ENCODE assay signal across 15 cellular contexts in genomic region chr4:42515156-42515884, GRCh38.
DNase-seq lines count a peak whose midpoint lies in the region; ATAC-seq, FAIRE-seq and TF ChIP-seq lines count a peak whose summit lies in the region.
"Had no signal": no experiment of that assay in that cellular context is flagged by ENCODE, and none has a peak within 500 bp of the region (broad histone marks: within the 10 kb centered on the region; RNA-seq: fewer than 3 reads in every experiment).

No MANE protein-coding gene starts in this region.

- H3K23me2 ChIP-seq in H1 (ENCODE audit: low read depth, low read length) = no peaks in the 10 kb centered on the region

- no peaks in the 10 kb centered on the region for H4K20me1 ChIP-seq in H1 (replicated peaks in 1 of 2; ENCODE audit: control insufficient read depth in 1 of 2, insufficient read depth in 2 of 2, low read length in 2 of 2)

- TF ChIP-seq POLR2A in GM18505 (IDR thresholded peaks at IDR 0.05; ENCODE audit: borderline replicate concordance, extremely low read depth, insufficient read depth, insufficient read length) (no peak), H1 (IDR thresholded peaks at IDR 0.05; ENCODE audit: control extremely low read depth in 1 of 2, low read depth in 2 of 2, low read length in 2 of 2) (no peak), thyroid gland (IDR thresholded peaks at IDR 0.05) (no peak)

- H4K91ac ChIP-seq in H1 (replicated peaks; ENCODE audit: insufficient read length, low read length) = no peak overlapping the region

- no peak overlapping the region for H2BK120ac ChIP-seq in H1 (replicated peaks; ENCODE audit: low read depth, low read length)

- H3K9me3 ChIP-seq in H1 (ENCODE audit: insufficient read depth in 2 of 2, low read depth in 1 of 2, low read length in 1 of 2) = no peaks in the 10 kb centered on the region
- no peaks in the 10 kb centered on the region for H3K9me3 ChIP-seq in small intestine (ENCODE audit: control insufficient read depth, low read depth)
- H3K9me3 ChIP-seq in thyroid gland = no peaks in the 10 kb centered on the region
- H3K9me3 ChIP-seq: Peyer's patch, transverse colon had no signal

- H2BK15ac ChIP-seq in H1 (ENCODE audit: low read length) = no peak overlapping the region

- peak; percentile 55 for ATAC-seq in GM18505 (IDR thresholded peaks at IDR 0.05; ENCODE audit: unreplicated experiment)
- ATAC-seq: T-cell had no signal

- no peak overlapping the region for H3K23ac ChIP-seq in H1 (ENCODE audit: insufficient read length)

- no peak for TF ChIP-seq CTCF in H1 (IDR thresholded peaks at IDR 0.05; ENCODE audit: control extremely low read depth in 1 of 3, insufficient read depth in 1 of 3, low read depth in 1 of 3, low read length in 3 of 3)
- no peak for TF ChIP-seq CTCF in thyroid gland (IDR thresholded peaks at IDR 0.05)

- peak; percentile 2 for DNase-seq in AG08395 (ENCODE audit: low spot score)
- peak; percentile 4 for DNase-seq in Jurkat, Clone E6-1 (ENCODE audit: low read depth, low spot score)
- DNase-seq in H1 (ENCODE audit: low read depth in 1 of 2, low spot score in 2 of 2) = no peak
- DNase-seq in NCI-H1694 treated with DMSO at 0.1 percent for 48 hours (lab: John Stamatoyannopoulos, UW) = no peak
- no peak for DNase-seq in small intestine
- no peak for DNase-seq in posterior cingulate gyrus
- no peak for DNase-seq in thyroid gland
- DNase-seq: activated naive CD4-positive, alpha-beta T cell treated with anti-CD3 and anti-CD28 coated beads for 36 hours; NCI-H226; Peyer's patch; T-cell; transverse colon had no signal

- H3K36me3 ChIP-seq in H1 (ENCODE audit: control insufficient read depth in 2 of 4, insufficient read depth in 4 of 4, low read length in 3 of 4) = no peaks in the 10 kb centered on the region
- H3K36me3 ChIP-seq in small intestine (ENCODE audit: control insufficient read depth in 2 of 2, insufficient read depth in 2 of 2, low read length in 2 of 2) = peaks cover 0 to 1% of the 10 kb centered on the region in 2 donors
- H3K36me3 ChIP-seq in thyroid gland = peaks cover 0 to 9% of the 10 kb centered on the region in 2 donors

- H3K56ac ChIP-seq in H1 (replicated peaks; ENCODE audit: insufficient read length, low read depth, low read length) = no peak overlapping the region

- no peak overlapping the region for H2AK5ac ChIP-seq in H1 (ENCODE audit: low read depth, low read length)

- intact Hi-C loops in posterior cingulate gyrus (cut with DNase I) = no loop called here
- intact Hi-C loops in thyroid gland (cut with DNase I) = no loop called here

- no peak overlapping the region for H2AFZ ChIP-seq in H1 (ENCODE audit: low read length)

- POLR2A ChIA-PET in H1 (lab: Charles Lee; ENCODE audit: partially characterized antibody) = no interaction called here

- no peaks in the 10 kb centered on the region for H3K79me2 ChIP-seq in H1 (ENCODE audit: control insufficient read depth in 1 of 2, insufficient read depth in 2 of 2, low read length in 2 of 2)

- H3K4me2 ChIP-seq in H1 (ENCODE audit: insufficient read depth in 1 of 2, low read depth in 2 of 2, low read length in 2 of 2) = no peak overlapping the region

- H3K27ac ChIP-seq in H1 (ENCODE audit: low read depth, low read length) = no peak overlapping the region
- H3K27ac ChIP-seq in small intestine (ENCODE audit: low read depth in 1 of 2, low read length in 1 of 2) = no peak overlapping the region
- H3K27ac ChIP-seq in thyroid gland = no peak overlapping the region
- H3K27ac ChIP-seq: epithelial cell of prostate, Peyer's patch, transverse colon had no signal

- no peak overlapping the region for H2BK12ac ChIP-seq in H1 (ENCODE audit: low read depth, low read length)

- no peak overlapping the region for H4K5ac ChIP-seq in H1 (ENCODE audit: insufficient read length, low read depth, low read length)

- CTCF ChIA-PET in H1 (lab: Charles Lee; ENCODE audit: partially characterized antibody) = interaction anchor here (1.0 to 10.2 kb wide), 4 partner anchors 114 to 329 kb away, joined by 3 to 150 read pairs (median 69); partner anchors contain the start of gene SHISA3

- H3K27me3 ChIP-seq in H1 (replicated peaks in 1 of 4; ENCODE audit: control insufficient read depth in 3 of 4, extremely low read depth in 1 of 4, insufficient read depth in 3 of 4, low read length in 3 of 4) = peaks cover 0 to 6% (median under 1%) of the 10 kb centered on the region in 4 experiments; a peak in 4 of 7 replicates
- H3K27me3 ChIP-seq in small intestine (ENCODE audit: control insufficient read depth in 2 of 2, insufficient read depth in 2 of 2, low read length in 2 of 2) = no peaks in the 10 kb centered on the region
- no peaks in the 10 kb centered on the region for H3K27me3 ChIP-seq in thyroid gland
- H3K27me3 ChIP-seq: Peyer's patch, transverse colon had no signal

- FAIRE-seq in H1 (lab: Jason Lieb, UNC) = peak; percentile 93
- no peak for FAIRE-seq in small intestine (lab: Jason Lieb, UNC)
- FAIRE-seq: A204.1 had no signal

- TF ChIP-seq RAD21 in H1 (IDR thresholded peaks at IDR 0.05 in 1 of 2, conservative IDR thresholded peaks at IDR 0.05 in 1 of 2; ENCODE audit: low read depth in 2 of 2, low read length in 2 of 2) = peak in 1 of 2 experiments; percentile 35; a peak in 2 of 4 replicates

- no peak overlapping the region for H3K4ac ChIP-seq in H1 (replicated peaks; ENCODE audit: insufficient read length, low read depth, low read length)

- 41% methylated on average over 5 of the region's 5 CpGs; no CpG with 5 or more reads in 1 of the 2 experiments for WGBS in H1 (ENCODE audit: extremely low coverage in 1 of 2, insufficient coverage in 1 of 2, insufficient read length in 1 of 2, insufficient replicate concordance in 2 of 2, low coverage in 1 of 2, low lambda C conversion rate in 2 of 2, missing lambda C conversion rate in 1 of 2), 2 experiments
- WGBS in small intestine, 3 donors = 77 to 81% (median 79%) methylated on average over 5 of the region's 5 CpGs
- 77 to 85% methylated on average over 5 of the region's 5 CpGs for WGBS in thyroid gland, 2 donors

- H3K18ac ChIP-seq in H1 (ENCODE audit: extremely low read depth, low read length) = no peak overlapping the region

- no peak overlapping the region for H2BK5ac ChIP-seq in H1 (ENCODE audit: low read depth, low read length)

- TF ChIP-seq EP300 in H1 (IDR thresholded peaks at IDR 0.05; ENCODE audit: borderline replicate concordance in 1 of 2, low read depth in 2 of 2, low read length in 2 of 2) = peak in 1 of 2 experiments; percentile 15; a peak in 1 of 3 replicates

- H3K4me3 ChIP-seq in Jurkat, Clone E6-1 (ENCODE audit: low read length) = no peak overlapping the region
- H3K4me3 ChIP-seq in H1 (ENCODE audit: extremely low read depth in 1 of 4, insufficient read depth in 2 of 4, low read depth in 3 of 4, low read length in 4 of 4) (no peak overlapping the region), small intestine (ENCODE audit: low read depth in 1 of 2, low read length in 2 of 2) (no peak overlapping the region), thyroid gland (replicated peaks in 1 of 3) (no peak overlapping the region)
- H3K4me3 ChIP-seq: Peyer's patch, transverse colon had no signal

- H4K8ac ChIP-seq in H1 (ENCODE audit: extremely low read depth, insufficient read depth, low read length) = no peak overlapping the region

- H3K4me1 ChIP-seq in H1 (replicated peaks in 1 of 4; ENCODE audit: control insufficient read depth in 3 of 4, insufficient read depth in 4 of 4, low read length in 3 of 4) (peaks cover 2 to 11% (median 7%) of the 10 kb centered on the region in 4 experiments; a peak in 3 of 7 replicates), small intestine (ENCODE audit: control insufficient read depth in 2 of 2, insufficient read depth in 1 of 2, low read depth in 1 of 2, low read length in 1 of 2) (no peaks in the 10 kb centered on the region), thyroid gland (no peaks in the 10 kb centered on the region)
- H3K4me1 ChIP-seq: Peyer's patch, transverse colon had no signal

- no peak overlapping the region for H3K9ac ChIP-seq in H1 (replicated peaks in 1 of 4; ENCODE audit: extremely low read depth in 1 of 4, low read depth in 3 of 4, low read length in 3 of 4)

- no peak overlapping the region for H3K14ac ChIP-seq in H1 (ENCODE audit: insufficient read length)

- no peaks in the 10 kb centered on the region for H3K79me1 ChIP-seq in H1 (ENCODE audit: low read depth, low read length)

- H2BK20ac ChIP-seq in H1 (ENCODE audit: low read length) = no peak overlapping the region

TF ChIP-seq in H1, 55 proteins besides CTCF, POLR2A, EP300 and RAD21 (continues in another document):
- TF ChIP-seq, protein P1, sequence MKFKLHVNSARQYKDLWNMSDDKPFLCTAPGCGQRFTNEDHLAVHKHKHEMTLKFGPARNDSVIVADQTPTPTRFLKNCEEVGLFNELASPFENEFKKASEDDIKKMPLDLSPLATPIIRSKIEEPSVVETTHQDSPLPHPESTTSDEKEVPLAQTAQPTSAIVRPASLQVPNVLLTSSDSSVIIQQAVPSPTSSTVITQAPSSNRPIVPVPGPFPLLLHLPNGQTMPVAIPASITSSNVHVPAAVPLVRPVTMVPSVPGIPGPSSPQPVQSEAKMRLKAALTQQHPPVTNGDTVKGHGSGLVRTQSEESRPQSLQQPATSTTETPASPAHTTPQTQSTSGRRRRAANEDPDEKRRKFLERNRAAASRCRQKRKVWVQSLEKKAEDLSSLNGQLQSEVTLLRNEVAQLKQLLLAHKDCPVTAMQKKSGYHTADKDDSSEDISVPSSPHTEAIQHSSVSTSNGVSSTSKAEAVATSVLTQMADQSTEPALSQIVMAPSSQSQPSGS (IDR thresholded peaks at IDR 0.05; ENCODE audit: low read length) = 0 out of 2 replicates have a peak, but pooled peaks have one; percentile 34
- TF ChIP-seq TAF1 (IDR thresholded peaks at IDR 0.05; ENCODE audit: low read depth, low read length) (no peak), HDAC2 (IDR thresholded peaks at IDR 0.05; ENCODE audit: borderline replicate concordance in 1 of 2, low read depth in 2 of 2, low read length in 2 of 2) (peak in 1 of 2 experiments; percentile 86; a peak in 1 of 4 replicates), KDM5A (IDR thresholded peaks at IDR 0.05; ENCODE audit: low read length) (no peak), KDM4A (IDR thresholded peaks at IDR 0.05; ENCODE audit: low read depth, low read length, severe bottlenecking) (no peak), MAFK (IDR thresholded peaks at IDR 0.05; ENCODE audit: low read depth, low read length) (no peak), EGR1 (IDR thresholded peaks at IDR 0.05; ENCODE audit: borderline replicate concordance, low read depth, low read length) (no peak), SIX5 (IDR thresholded peaks at IDR 0.05; ENCODE audit: low read depth, low read length) (no peak), POU5F1 (IDR thresholded peaks at IDR 0.05; ENCODE audit: low read depth, low read length) (no peak), HDAC6 (IDR thresholded peaks at IDR 0.05; ENCODE audit: low read depth, low read length) (no peak), CBX8 (IDR thresholded peaks at IDR 0.05; ENCODE audit: borderline replicate concordance, low read depth, low read length) (no peak), POLR2AphosphoS5 (IDR thresholded peaks at IDR 0.05; ENCODE audit: low read depth, low read length) (peak; percentile 79; the same call in 1 of the 2 replicates)
- TF ChIP-seq, protein P2, sequence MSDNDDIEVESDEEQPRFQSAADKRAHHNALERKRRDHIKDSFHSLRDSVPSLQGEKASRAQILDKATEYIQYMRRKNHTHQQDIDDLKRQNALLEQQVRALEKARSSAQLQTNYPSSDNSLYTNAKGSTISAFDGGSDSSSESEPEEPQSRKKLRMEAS (IDR thresholded peaks at IDR 0.05) = no peak

Comparison
In these comparisons a context has a peak if more than half of its experiments do, and no peak if none do; other contexts are left out.
1. DNase-seq: peak in AG08395 (single experiment) and Jurkat, Clone E6-1 (single experiment); none in H1 (0 of 2), NCI-H1694 treated with DMSO at 0.1 percent for 48 hours (single experiment), small intestine (single experiment), posterior cingulate gyrus (0 of 10) and thyroid gland (0 of 2).